In the genomic region with DNA sequence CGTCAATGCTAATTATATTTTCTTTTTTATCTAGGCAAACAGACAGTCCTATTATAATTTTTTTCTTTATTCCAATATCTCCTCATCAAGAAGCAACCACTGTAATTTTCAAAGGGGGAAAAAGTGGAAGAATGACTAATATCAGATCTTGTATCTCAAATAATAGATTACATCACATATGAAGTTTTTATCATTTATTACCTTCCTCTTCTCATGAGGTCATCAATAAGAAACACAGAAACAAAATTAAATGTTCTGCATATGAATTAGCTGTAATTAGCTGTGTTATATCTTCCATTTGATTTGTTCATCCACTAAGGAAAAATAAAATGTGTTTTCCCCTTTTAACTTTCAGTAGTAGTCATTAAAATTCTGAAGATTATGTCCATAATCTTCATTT, we compare ENCODE assay signal across 25 cellular contexts. TPM values are rescaled to one million over a fixed set of nuclear protein-coding genes. Genes with fewer than 3 reads are reported as not detected.
"Had no signal": no experiment of that assay in that cellular context is flagged by ENCODE, and none has a peak within 500 bp of the region (broad histone marks: within the 10 kb centered on the region; RNA-seq: fewer than 3 reads in every experiment).

No MANE protein-coding gene starts in this region.

- H3K27ac Mint-ChIP-seq: activated naive CD8-positive, alpha-beta T cell; activated T-cell treated with anti-CD3 and anti-CD28 coated beads, Interleukin-2, amount 50 U/mL, for 24 hours; activated T-helper 17 cell treated with anti-CD3 and anti-CD28 coated beads, Interleukin-2, amount 50 U/mL, for 72 hours; mesothelial cell of epicardium; naive thymus-derived CD8-positive, alpha-beta T cell; neural progenitor cell; stimulated activated effector memory CD8-positive, alpha-beta T cell treated with anti-CD3 and anti-CD28 coated beads, Interleukin-12 subunit alpha, Interleukin-12 subunit beta, amount 100 ng/mL, for 72 hours; stimulated activated naive CD8-positive, alpha-beta T cell treated with anti-CD3 and anti-CD28 coated beads, Interleukin-15, amount 100 ng/mL, for 72 hours; WTC11 had no signal

- H2AFZ ChIP-seq: hepatocyte, neural progenitor cell had no signal

- H3K9ac ChIP-seq: neural progenitor cell had no signal

- H3K4me1 Mint-ChIP-seq: activated T-helper 17 cell treated with anti-CD3 and anti-CD28 coated beads, Interleukin-2, amount 50 U/mL, for 72 hours; naive thymus-derived CD8-positive, alpha-beta T cell; stimulated activated effector memory CD8-positive, alpha-beta T cell treated with anti-CD3 and anti-CD28 coated beads, Interleukin-12 subunit alpha, Interleukin-12 subunit beta, amount 100 ng/mL, for 72 hours; stimulated activated naive CD8-positive, alpha-beta T cell treated with anti-CD3 and anti-CD28 coated beads, Interleukin-15, amount 100 ng/mL, for 72 hours had no signal

- DNase-seq: activated CD4-positive, alpha-beta T cell treated with anti-CD3 and anti-CD28 coated beads, Interleukin-2, amount 50 U/mL, for 4 hours; activated CD8-positive, alpha-beta memory T cell treated with anti-CD3 and anti-CD28 coated beads for 24 hours; activated CD8-positive, alpha-beta memory T cell treated with anti-CD3 and anti-CD28 coated beads, Interleukin-2, amount 50 U/mL, for 4 hours; activated naive CD4-positive, alpha-beta T cell; activated T-cell treated with anti-CD3 and anti-CD28 coated beads, Interleukin-2, amount 50 U/mL, for 24 hours; adrenal gland; cortex of kidney; kidney glomerular epithelial cell; left lung; naive thymus-derived CD8-positive, alpha-beta T cell; stimulated activated CD4-positive, alpha-beta T cell treated with anti-CD3 and anti-CD28 coated beads, Interleukin-2, amount 100 ng/mL, for 24 hours; stimulated activated naive CD8-positive, alpha-beta T cell treated with anti-CD3 and anti-CD28 coated beads, Interleukin-15, amount 100 ng/mL, for 72 hours; T1000; tibial artery had no signal

- H3K36me3 ChIP-seq: adrenal gland, ascending aorta, breast epithelium, left lung, neural progenitor cell, prostate gland, tibial artery had no signal

- H3K4me2 ChIP-seq: hepatocyte, neural progenitor cell had no signal

- H3K36me3 Mint-ChIP-seq: activated naive CD8-positive, alpha-beta T cell; mesothelial cell of epicardium; naive thymus-derived CD8-positive, alpha-beta T cell; neural progenitor cell; stimulated activated effector memory CD8-positive, alpha-beta T cell treated with anti-CD3 and anti-CD28 coated beads, Interleukin-12 subunit alpha, Interleukin-12 subunit beta, amount 100 ng/mL, for 72 hours; WTC11 had no signal

- H3K9me3 ChIP-seq: adrenal gland, ascending aorta, breast epithelium, left lung, prostate gland, tibial artery had no signal

- ATAC-seq: activated T-helper 17 cell treated with anti-CD3 and anti-CD28 coated beads, Interleukin-2, amount 50 U/mL, for 72 hours; left lung; naive thymus-derived CD8-positive, alpha-beta T cell; stimulated activated effector memory CD8-positive, alpha-beta T cell treated with anti-CD3 and anti-CD28 coated beads, Interleukin-12 subunit alpha, Interleukin-12 subunit beta, amount 100 ng/mL, for 72 hours; stimulated activated naive CD8-positive, alpha-beta T cell treated with anti-CD3 and anti-CD28 coated beads, Interleukin-15, amount 100 ng/mL, for 72 hours had no signal

- H3K27me3 ChIP-seq: adrenal gland, ascending aorta, breast epithelium, hepatocyte, left lung, neural progenitor cell, tibial artery had no signal

- H3K79me2 ChIP-seq: hepatocyte had no signal

- H3K27ac ChIP-seq: adrenal gland, ascending aorta, breast epithelium, hepatocyte, neural progenitor cell, prostate gland, tibial artery had no signal

- H3K4me1 ChIP-seq: adrenal gland, ascending aorta, breast epithelium, left lung, neural progenitor cell, prostate gland, tibial artery had no signal

- H3K4me3 ChIP-seq: adrenal gland, ascending aorta, breast epithelium, hepatocyte, left lung, neural progenitor cell, prostate gland, tibial artery had no signal

- H3K4me3 Mint-ChIP-seq: activated naive CD8-positive, alpha-beta T cell; activated T-cell treated with anti-CD3 and anti-CD28 coated beads, Interleukin-2, amount 50 U/mL, for 24 hours; activated T-helper 17 cell treated with anti-CD3 and anti-CD28 coated beads, Interleukin-2, amount 50 U/mL, for 72 hours; mesothelial cell of epicardium; naive thymus-derived CD8-positive, alpha-beta T cell; neural progenitor cell; stimulated activated effector memory CD8-positive, alpha-beta T cell treated with anti-CD3 and anti-CD28 coated beads, Interleukin-12 subunit alpha, Interleukin-12 subunit beta, amount 100 ng/mL, for 72 hours; stimulated activated naive CD8-positive, alpha-beta T cell treated with anti-CD3 and anti-CD28 coated beads, Interleukin-15, amount 100 ng/mL, for 72 hours; WTC11 had no signal

- H3K9me3 Mint-ChIP-seq: activated T-cell treated with anti-CD3 and anti-CD28 coated beads, Interleukin-2, amount 50 U/mL, for 24 hours; activated T-helper 17 cell treated with anti-CD3 and anti-CD28 coated beads, Interleukin-2, amount 50 U/mL, for 72 hours; mesothelial cell of epicardium; naive thymus-derived CD8-positive, alpha-beta T cell; neural progenitor cell; stimulated activated effector memory CD8-positive, alpha-beta T cell treated with anti-CD3 and anti-CD28 coated beads, Interleukin-12 subunit alpha, Interleukin-12 subunit beta, amount 100 ng/mL, for 72 hours; stimulated activated naive CD8-positive, alpha-beta T cell treated with anti-CD3 and anti-CD28 coated beads, Interleukin-15, amount 100 ng/mL, for 72 hours; WTC11 had no signal

RNA-seq across cellular contexts. Expression of a gene that starts 14.3 kb away (rescaled TPM):
- total RNA-seq: activated T-helper 17 cell treated with anti-CD3 and anti-CD28 coated beads, Interleukin-2, amount 50 U/mL, for 72 hours; ascending aorta; naive thymus-derived CD8-positive, alpha-beta T cell; T-helper 1 cell treated with Interleukin-12 subunit alpha and Interleukin-12 subunit beta and Interleukin-4 antibody, amounts not matched to agents 30 ng/mL and 1 ng/mL, for 36 hours had no signal
